ENCODE assay signal across 26 cellular contexts in the genomic region with DNA sequence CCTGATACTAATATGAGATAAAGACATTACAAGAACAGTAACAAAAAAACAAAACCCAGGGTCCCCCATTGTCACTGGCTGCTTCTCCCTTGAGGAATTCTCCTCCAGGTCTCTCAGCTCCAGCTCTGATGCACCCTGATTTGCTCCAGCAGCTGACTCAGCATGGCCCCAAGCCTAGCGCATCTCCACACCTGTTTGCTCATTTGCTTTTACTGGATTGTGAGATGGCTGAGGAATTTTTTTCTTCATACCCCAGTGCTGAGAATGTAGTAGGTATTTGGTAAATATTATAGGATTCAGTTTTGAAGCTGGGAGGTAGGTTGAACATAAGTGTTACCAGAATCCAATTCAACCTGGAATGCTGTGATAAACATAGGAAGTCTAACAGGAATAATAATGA.
"Had no signal": no experiment of that assay in that cellular context is flagged by ENCODE, and none has a peak within 500 bp of the region (broad histone marks: within the 10 kb centered on the region; RNA-seq: fewer than 3 reads in every experiment).

No MANE protein-coding gene starts in this region.

- H3K9me3 ChIP-seq: adrenal gland, ascending aorta, thyroid gland, upper lobe of right lung had no signal

- H3K9me3 Mint-ChIP-seq: activated T-cell treated with anti-CD3 and anti-CD28 coated beads, Interleukin-2, amount 50 U/mL, for 24 hours; activated T-helper 17 cell treated with anti-CD3 and anti-CD28 coated beads, Interleukin-2, amount 50 U/mL, for 72 hours; central memory CD8-positive, alpha-beta T cell; immature natural killer cell; memory B cell had no signal

- H3K79me2 ChIP-seq: hepatocyte had no signal

- H3K4me3 ChIP-seq: adrenal gland, ascending aorta, hepatocyte, spleen, thyroid gland, upper lobe of right lung had no signal

- H3K36me3 Mint-ChIP-seq: activated naive CD8-positive, alpha-beta T cell; immature natural killer cell; memory B cell; naive B cell had no signal

- H3K4me2 ChIP-seq: hepatocyte had no signal

- ATAC-seq: activated CD4-positive, alpha-beta T cell treated with anti-CD3 and anti-CD28 coated beads for 36 hours; activated T-helper 17 cell treated with anti-CD3 and anti-CD28 coated beads, Interleukin-2, amount 50 U/mL, for 72 hours; esophagus mucosa; upper lobe of right lung had no signal

- H3K27ac ChIP-seq: adrenal gland, ascending aorta, spleen, thyroid gland, upper lobe of right lung had no signal

- DNase-seq: activated B cell treated with CpG ODN at 0.5 μM for 24 hours; activated CD4-positive, alpha-beta T cell treated with anti-CD3 and anti-CD28 coated beads for 36 hours; activated CD4-positive, alpha-beta T cell treated with anti-CD3 and anti-CD28 coated beads, Interleukin-2, amount 50 U/mL, for 4 hours; activated CD8-positive, alpha-beta memory T cell treated with anti-CD3 and anti-CD28 coated beads for 24 hours; activated CD8-positive, alpha-beta memory T cell treated with anti-CD3 and anti-CD28 coated beads, Interleukin-2, amount 50 U/mL, for 4 hours; activated T-cell treated with anti-CD3 and anti-CD28 coated beads, Interleukin-2, amount 50 U/mL, for 24 hours; adrenal gland; effector memory CD4-positive, alpha-beta T cell; glutamatergic neuron; immature natural killer cell; kidney glomerular epithelial cell; naive B cell; nucleus accumbens; spleen; stimulated activated CD4-positive, alpha-beta T cell treated with anti-CD3 and anti-CD28 coated beads, Interleukin-4, amount 100 ng/mL, for 1 hour; stimulated activated naive CD4-positive, alpha-beta T cell treated with Interleukin-2 at 50 U/mL for 16 hours; T-helper 9 cell; thyroid gland; upper lobe of right lung had no signal

- H3K4me1 ChIP-seq: adrenal gland, thyroid gland, upper lobe of right lung had no signal

- H3K4me1 Mint-ChIP-seq: activated CD4-positive, alpha-beta T cell treated with anti-CD3 and anti-CD28 coated beads for 36 hours; activated T-helper 17 cell treated with anti-CD3 and anti-CD28 coated beads, Interleukin-2, amount 50 U/mL, for 72 hours; central memory CD8-positive, alpha-beta T cell; immature natural killer cell had no signal

- H3K4me3 Mint-ChIP-seq: activated B cell treated with CpG ODN at 0.5 μM for 24 hours; activated CD4-positive, alpha-beta T cell treated with anti-CD3 and anti-CD28 coated beads for 36 hours; activated naive CD8-positive, alpha-beta T cell; activated T-cell treated with anti-CD3 and anti-CD28 coated beads, Interleukin-2, amount 50 U/mL, for 24 hours; activated T-helper 17 cell treated with anti-CD3 and anti-CD28 coated beads, Interleukin-2, amount 50 U/mL, for 72 hours; central memory CD8-positive, alpha-beta T cell; immature natural killer cell; memory B cell; naive B cell had no signal

- H3K27me3 Mint-ChIP-seq: activated B cell treated with CpG ODN at 0.5 μM for 24 hours; activated naive CD8-positive, alpha-beta T cell; memory B cell; naive B cell had no signal

- H3K36me3 ChIP-seq: adrenal gland, ascending aorta, spleen, thyroid gland, upper lobe of right lung had no signal

- H3K27me3 ChIP-seq: adrenal gland, ascending aorta, hepatocyte, spleen, thyroid gland, upper lobe of right lung had no signal

- H3K27ac Mint-ChIP-seq: activated B cell treated with CpG ODN at 0.5 μM for 24 hours; activated CD4-positive, alpha-beta T cell treated with anti-CD3 and anti-CD28 coated beads for 36 hours; activated naive CD8-positive, alpha-beta T cell; activated T-cell treated with anti-CD3 and anti-CD28 coated beads, Interleukin-2, amount 50 U/mL, for 24 hours; activated T-helper 17 cell treated with anti-CD3 and anti-CD28 coated beads, Interleukin-2, amount 50 U/mL, for 72 hours; immature natural killer cell; memory B cell; naive B cell had no signal
